In genomic region chr11:125600663-125601062, GRCh38 we compare ENCODE assay signal across 25 cellular contexts.
"Had no signal": no experiment of that assay in that cellular context is flagged by ENCODE, and none has a peak within 500 bp of the region (broad histone marks: within the 10 kb centered on the region; RNA-seq: fewer than 3 reads in every experiment).

No MANE protein-coding gene starts in this region.

- H3K4me3 Mint-ChIP-seq: mesothelial cell of epicardium; natural killer cell treated with Interleukin-12 subunit alpha and Interleukin-12 subunit beta and Interleukin-15 and Interleukin-18, amount 100 ng/mL, for 72 hours; stimulated activated effector memory CD8-positive, alpha-beta T cell treated with anti-CD3 and anti-CD28 coated beads, Interleukin-12 subunit alpha, Interleukin-12 subunit beta, amount 100 ng/mL, for 72 hours; stimulated activated naive CD8-positive, alpha-beta T cell treated with anti-CD3 and anti-CD28 coated beads, Interleukin-15, Interleukin-2, amounts not matched to agents 100 ng/mL and 50 ng/mL, for 24 hours; type B pancreatic cell had no signal

- H3K27ac ChIP-seq: hepatocyte, left ventricle myocardium inferior, ovary, prostate gland, sigmoid colon, spleen, suprapubic skin, thoracic aorta, tibial artery, uterus had no signal

- FAIRE-seq: small intestine had no signal

- H3K27ac Mint-ChIP-seq: mesothelial cell of epicardium; natural killer cell treated with Interleukin-12 subunit alpha and Interleukin-12 subunit beta and Interleukin-15 and Interleukin-18, amount 100 ng/mL, for 72 hours; stimulated activated effector memory CD8-positive, alpha-beta T cell treated with anti-CD3 and anti-CD28 coated beads, Interleukin-12 subunit alpha, Interleukin-12 subunit beta, amount 100 ng/mL, for 72 hours; stimulated activated naive CD8-positive, alpha-beta T cell treated with anti-CD3 and anti-CD28 coated beads, Interleukin-15, Interleukin-2, amounts not matched to agents 100 ng/mL and 50 ng/mL, for 24 hours; type B pancreatic cell had no signal

- H3K9me3 ChIP-seq: left ventricle myocardium inferior, ovary, prostate gland, sigmoid colon, spleen, suprapubic skin, thoracic aorta, tibial artery, uterus had no signal

- H3K4me2 ChIP-seq: hepatocyte had no signal

- ATAC-seq: natural killer cell treated with Interleukin-12 subunit alpha and Interleukin-12 subunit beta and Interleukin-15 and Interleukin-18, amount 100 ng/mL, for 72 hours; right cardiac atrium; stimulated activated effector memory CD8-positive, alpha-beta T cell treated with anti-CD3 and anti-CD28 coated beads, Interleukin-12 subunit alpha, Interleukin-12 subunit beta, amount 100 ng/mL, for 72 hours had no signal

- H3K27me3 ChIP-seq: hepatocyte, ovary, sigmoid colon, spleen, suprapubic skin, tibial artery, uterus had no signal

- H3K9me3 Mint-ChIP-seq: mesothelial cell of epicardium; naive B cell; natural killer cell treated with Interleukin-12 subunit alpha and Interleukin-12 subunit beta and Interleukin-15 and Interleukin-18, amount 100 ng/mL, for 72 hours; stimulated activated effector memory CD8-positive, alpha-beta T cell treated with anti-CD3 and anti-CD28 coated beads, Interleukin-12 subunit alpha, Interleukin-12 subunit beta, amount 100 ng/mL, for 72 hours; stimulated activated naive CD8-positive, alpha-beta T cell treated with anti-CD3 and anti-CD28 coated beads, Interleukin-15, Interleukin-2, amounts not matched to agents 100 ng/mL and 50 ng/mL, for 24 hours; type B pancreatic cell had no signal

- H3K36me3 ChIP-seq: ovary, uterus had no signal

- H3K4me1 ChIP-seq: prostate gland, suprapubic skin, uterus had no signal

- H2AFZ ChIP-seq: hepatocyte had no signal

- DNase-seq: islet precursor cell; left ventricle myocardium inferior; mesendoderm; naive B cell; ovary; posterior cingulate gyrus; retina; right cardiac atrium; sigmoid colon; small intestine; spleen; stimulated activated CD4-positive, alpha-beta T cell treated with anti-CD3 and anti-CD28 coated beads, Interleukin-4, amount 100 ng/mL, for 24 hours; stimulated activated naive CD4-positive, alpha-beta T cell; tibial artery; uterus had no signal

- H3K4me3 ChIP-seq: hepatocyte, left ventricle myocardium inferior, lung, ovary, prostate gland, sigmoid colon, spleen, suprapubic skin, thoracic aorta, tibial artery, uterus had no signal

- H3K27me3 Mint-ChIP-seq: naive B cell; natural killer cell treated with Interleukin-12 subunit alpha and Interleukin-12 subunit beta and Interleukin-15 and Interleukin-18, amount 100 ng/mL, for 72 hours; stimulated activated naive CD8-positive, alpha-beta T cell treated with anti-CD3 and anti-CD28 coated beads, Interleukin-15, Interleukin-2, amounts not matched to agents 100 ng/mL and 50 ng/mL, for 24 hours; type B pancreatic cell had no signal
